In genomic region chr20:38369387-38369786, GRCh38 we compare ENCODE assay signal across 12 cellular contexts. TPM values are rescaled to one million over a fixed set of nuclear protein-coding genes. Genes with fewer than 3 reads are reported as not detected.
A peak's percentile ranks its signal among the peaks of the same experiment; 100 is the strongest.
DNase-seq lines count a peak whose midpoint lies in the region; ATAC-seq and TF ChIP-seq lines count a peak whose summit lies in the region.
"Had no signal": no experiment of that assay in that cellular context is flagged by ENCODE, and none has a peak within 500 bp of the region (broad histone marks: within the 10 kb centered on the region; RNA-seq: fewer than 3 reads in every experiment).

No MANE protein-coding gene starts in this region.

- H3K27me3 Mint-ChIP-seq in T-helper 17 cell = peaks cover 10% of the 10 kb centered on the region
- H3K27me3 Mint-ChIP-seq: brain had no signal

- WGBS in lower leg skin, 2 donors = 48 to 49% methylated on average over 2 of the region's 2 CpGs

- H3K4me1 Mint-ChIP-seq in T-helper 17 cell = no peaks in the 10 kb centered on the region
- H3K4me1 Mint-ChIP-seq: brain had no signal

- TF ChIP-seq CTCF in lower leg skin (IDR thresholded peaks at IDR 0.05) = no peak

- H3K27ac Mint-ChIP-seq in T-helper 17 cell = no peak overlapping the region
- H3K27ac Mint-ChIP-seq: brain had no signal

- TF ChIP-seq POLR2A in lower leg skin (IDR thresholded peaks at IDR 0.05) = no peak

- DNase-seq in Caki2 (ENCODE audit: low read depth) (peak; percentile 11), Kasumi-1 (lab: John Stamatoyannopoulos, UW) (peak; percentile 71 to 75), T-helper 17 cell (no peak), left lobe of liver (ENCODE audit: low spot score) (no peak), lower leg skin (ENCODE audit: low spot score in 2 of 2) (no peak)
- no peak for DNase-seq in activated CD4-positive, CD25-positive, alpha-beta regulatory T cell treated with anti-CD3 and anti-CD28 coated beads, Interleukin-2, amount 50 U/mL, for 72 hours
- DNase-seq in activated CD4-positive, alpha-beta T cell treated with anti-CD3 and anti-CD28 coated beads, Interleukin-2, amount 50 U/mL, for 4 hours = no peak
- DNase-seq: DMS153, NCI-H226 had no signal

- no peak overlapping the region for H3K4me3 Mint-ChIP-seq in T-helper 17 cell
- H3K4me3 Mint-ChIP-seq: brain had no signal

- in situ Hi-C loops in Caki2 (cut with HindIII; ENCODE audit: low pct_unique_long_range_greater_than_20kb, low sequenced_read_pairs) = no loop called here

- no peaks in the 10 kb centered on the region for H3K36me3 Mint-ChIP-seq in T-helper 17 cell (ENCODE audit: low read depth)
- H3K36me3 Mint-ChIP-seq: brain had no signal

- ATAC-seq in T-helper 17 cell (peak; percentile 25), left lobe of liver (peak; percentile 43), HG02840 (IDR thresholded peaks at IDR 0.05; ENCODE audit: low FRiP score, unreplicated experiment) (no peak)

- intact Hi-C loops in lower leg skin (cut with DNase I; ENCODE audit: low total_unique reads) = no loop called here

- no peaks in the 10 kb centered on the region for H3K9me3 ChIP-seq in T-helper 17 cell (ENCODE audit: control insufficient read depth, low read length, poor library complexity, severe bottlenecking)
- H3K9me3 ChIP-seq: prostate gland had no signal

- H3K4me3 ChIP-seq in lower leg skin (ENCODE audit: low read depth, poor library complexity, severe bottlenecking) = no peak overlapping the region
- H3K4me3 ChIP-seq: prostate gland had no signal

RNA-seq across cellular contexts. Expression of gene LBP, which starts 23.1 kb away (rescaled TPM):
- total RNA-seq in Caki2 (2014; rRNA removed; shearing (Covaris generic); ENCODE audit: low replicate concordance) = not detected in 2 replicates
- not detected for total RNA-seq in T-helper 17 cell
- total RNA-seq in left lobe of liver = 459 TPM
- under 1 TPM in 2 of 4 donors, not detected in 2; 0.23 to 0.55 TPM for total RNA-seq in lower leg skin

Comparison
In these comparisons a context has a peak if more than half of its experiments do, and no peak if none do; other contexts are left out.
1. DNase-seq: peak in Caki2 (single experiment) and Kasumi-1 (2 of 2); none in T-helper 17 cell (0 of 3), left lobe of liver (single experiment), lower leg skin (0 of 2), activated CD4-positive, CD25-positive, alpha-beta regulatory T cell treated with anti-CD3 and anti-CD28 coated beads, Interleukin-2, amount 50 U/mL, for 72 hours (single experiment) and activated CD4-positive, alpha-beta T cell treated with anti-CD3 and anti-CD28 coated beads, Interleukin-2, amount 50 U/mL, for 4 hours (0 of 2).
2. RNA of gene LBP, which starts 23.1 kb away (total RNA-seq): 459 TPM in left lobe of liver (single experiment); 0.23 to 0.55 TPM in lower leg skin, not detected in Caki2 and not detected in T-helper 17 cell; every median in the first group is over 100 times any median in the second.